ENCODE assay signal across 8 cellular contexts in genomic region chr11:111765320-111765983, GRCh38. TPM values are rescaled to one million over a fixed set of nuclear protein-coding genes. Genes with fewer than 3 reads are reported as not detected.
DNase-seq lines count a peak whose midpoint lies in the region; ATAC-seq and TF ChIP-seq lines count a peak whose summit lies in the region.

No MANE protein-coding gene starts in this region.

- H3K9me2 ChIP-seq in GM23248 (ENCODE audit: insufficient read depth) (no peaks in the 10 kb centered on the region), MM.1S (replicated peaks; ENCODE audit: insufficient read depth, low read length) (no peaks in the 10 kb centered on the region)

- peaks cover 14% of the 10 kb centered on the region; the same call in 1 of the 2 replicates for H3K36me3 ChIP-seq in GM23248 (ENCODE audit: low read depth)
- H3K36me3 ChIP-seq in MM.1S (replicated peaks; ENCODE audit: insufficient read depth, low read length), result peaks cover 11% of the 10 kb centered on the region
- peaks cover 6 to 36% (median 26%) of the 10 kb centered on the region in 4 donors for H3K36me3 ChIP-seq in upper lobe of left lung

- H3K4me3 ChIP-seq in GM23248 (peak overlapping the region; percentile 78), MM.1S (ENCODE audit: low read length) (peak overlapping the region; percentile 96), choroid plexus epithelial cell (ENCODE audit: low read depth, low read length) (peak overlapping the region; percentile 88), lower leg skin (ENCODE audit: low read depth, poor library complexity, severe bottlenecking) (peak overlapping the region; percentile 94), upper lobe of left lung (peak overlapping the region; percentile 68 to 85 (median 78))

- DNase-seq in DMS53 (lab: John Stamatoyannopoulos, UW), result peak; percentile 69
- DNase-seq in DMS53 treated with DMSO at 0.1 percent for 48 hours (lab: John Stamatoyannopoulos, UW; ENCODE audit: unreplicated experiment), result no peak
- peak; percentile 60 for DNase-seq in GM23248
- DNase-seq in MM.1S, result peak; percentile 11
- DNase-seq in choroid plexus epithelial cell (ENCODE audit: low read depth), result no peak
- DNase-seq in lower leg skin (ENCODE audit: low spot score in 2 of 2), result peak in 1 of 2 donors; percentile 88
- peak in 1 of 2 donors; percentile 90 for DNase-seq in upper lobe of left lung
- no peak for DNase-seq in NCI-H446 (lab: John Stamatoyannopoulos, UW)

- peak; percentile 24 to 60 for ATAC-seq in upper lobe of left lung (ENCODE audit: low FRiP score in 2 of 2)

- H3K4me1 ChIP-seq in GM23248 (ENCODE audit: insufficient read depth) (peaks cover 18% of the 10 kb centered on the region), MM.1S (ENCODE audit: low read length) (peaks cover 7% of the 10 kb centered on the region; the same call in 1 of the 2 replicates), upper lobe of left lung (peaks cover 14 to 22% (median 20%) of the 10 kb centered on the region in 4 donors)

- peak overlapping the region; percentile 90 for H3K4me2 ChIP-seq in GM23248 (ENCODE audit: unreplicated experiment)
- peak overlapping the region; percentile 63 for H3K4me2 ChIP-seq in MM.1S (ENCODE audit: low read depth, low read length)

- H3K79me2 ChIP-seq in GM23248 (ENCODE audit: insufficient read depth), result peaks cover 57% of the 10 kb centered on the region
- peaks cover 35% of the 10 kb centered on the region for H3K79me2 ChIP-seq in MM.1S (ENCODE audit: low read length)

- in situ Hi-C loops in GM23248 (cut with MboI), result loop anchor here (5.0 kb wide), 1 partner anchor 178 kb away; no protein-coding TSS in a partner anchor

- no peak for TF ChIP-seq EP300 in upper lobe of left lung (IDR thresholded peaks at IDR 0.05)

- H3K27me3 ChIP-seq in GM23248 (replicated peaks; ENCODE audit: insufficient read depth) (no peaks in the 10 kb centered on the region), MM.1S (replicated peaks; ENCODE audit: insufficient read depth, low read length) (no peaks in the 10 kb centered on the region), upper lobe of left lung (no peaks in the 10 kb centered on the region)

- no peak for TF ChIP-seq CTCF in MM.1S (IDR thresholded peaks at IDR 0.05; ENCODE audit: low read length)
- TF ChIP-seq CTCF in choroid plexus epithelial cell (conservative IDR thresholded peaks at IDR 0.05; ENCODE audit: low read depth, low read length), result no peak
- no peak for TF ChIP-seq CTCF in lower leg skin (IDR thresholded peaks at IDR 0.05)
- no peak for TF ChIP-seq CTCF in upper lobe of left lung (IDR thresholded peaks at IDR 0.05)

- intact Hi-C loops in lower leg skin (cut with DNase I; ENCODE audit: low total_unique reads), result no loop called here

- WGBS in GM23248 (ENCODE audit: low coverage in 1 of 2, low lambda C conversion rate in 2 of 2, missing lambda C conversion rate in 2 of 2), 2 experiments, result 4% methylated on average over 28 of the region's 28 CpGs
- WGBS in lower leg skin, 2 donors, result 2% methylated on average over 14 to 27 of the region's 28 CpGs
- WGBS in upper lobe of left lung, 2 donors, result 1% methylated on average over 23 to 24 of the region's 28 CpGs

- H3K27ac ChIP-seq in GM23248, result peak overlapping the region; percentile 83
- H3K27ac ChIP-seq in MM.1S (ENCODE audit: low read length), result peak overlapping the region; percentile 18; the same call in 1 of the 2 replicates
- H3K27ac ChIP-seq in upper lobe of left lung, result peak overlapping the region; percentile 86 to 91 (median 90)

- H3F3A ChIP-seq in GM23248 (ENCODE audit: insufficient read depth), result peaks cover 22% of the 10 kb centered on the region
- H3F3A ChIP-seq in MM.1S (ENCODE audit: insufficient read depth, low read length), result no peaks in the 10 kb centered on the region

- H2AFZ ChIP-seq in GM23248, result peak overlapping the region; percentile 96
- peak overlapping the region; percentile 97 for H2AFZ ChIP-seq in MM.1S (ENCODE audit: low read length)

- peak overlapping the region; percentile 86 for H3K9ac ChIP-seq in GM23248
- peak overlapping the region; percentile 80 for H3K9ac ChIP-seq in MM.1S (ENCODE audit: low read length)

- TF ChIP-seq POLR2A in lower leg skin (IDR thresholded peaks at IDR 0.05) (no peak), upper lobe of left lung (IDR thresholded peaks at IDR 0.05) (no peak)

- H3K9me3 ChIP-seq in GM23248 (ENCODE audit: low read depth) (no peaks in the 10 kb centered on the region), MM.1S (replicated peaks; ENCODE audit: insufficient read depth, low read length) (no peaks in the 10 kb centered on the region), upper lobe of left lung (no peaks in the 10 kb centered on the region)

- H4K20me1 ChIP-seq in GM23248 (ENCODE audit: insufficient read depth), result no peaks in the 10 kb centered on the region
- H4K20me1 ChIP-seq in MM.1S (ENCODE audit: insufficient read depth, low read length), result no peaks in the 10 kb centered on the region

RNA-seq across cellular contexts. Expression of gene PPP2R1B, which starts 0.7 kb away (rescaled TPM):
- total RNA-seq in GM23248 (2014; rRNA removed; shearing (Covaris generic)), result 24.8 and 25.1 TPM in 2 replicates
- polyA plus RNA-seq in GM23248 (2016; fragmentation: Nextera tagmentation; extraction: Ambion mirVana), result 22.1 and 26.2 TPM in 2 replicates
- total RNA-seq in lower leg skin, result 10 to 100 TPM; 18.7 to 22.4 (median 20.7) TPM
- 10 to 100 TPM; 11.3 to 31.8 (median 22.0) TPM for total RNA-seq in upper lobe of left lung

Comparison
In these comparisons a context has a peak if more than half of its experiments do, and no peak if none do; other contexts are left out.
1. DNase-seq: peak in DMS53 (single experiment), GM23248 (single experiment) and MM.1S (single experiment); none in DMS53 treated with DMSO at 0.1 percent for 48 hours (single experiment), choroid plexus epithelial cell (single experiment) and NCI-H446 (0 of 2).
2. H3K27ac ChIP-seq: peak in every context shown above with its lines; median percentile 90 in upper lobe of left lung; 83 in GM23248; 18 in MM.1S.
3. Peak in every context shown above with its lines, with median percentiles within 50 percentile points of each other: H3K4me3 ChIP-seq.